Comparison of ENCODE assay signal across 20 cellular contexts in the genomic region with DNA sequence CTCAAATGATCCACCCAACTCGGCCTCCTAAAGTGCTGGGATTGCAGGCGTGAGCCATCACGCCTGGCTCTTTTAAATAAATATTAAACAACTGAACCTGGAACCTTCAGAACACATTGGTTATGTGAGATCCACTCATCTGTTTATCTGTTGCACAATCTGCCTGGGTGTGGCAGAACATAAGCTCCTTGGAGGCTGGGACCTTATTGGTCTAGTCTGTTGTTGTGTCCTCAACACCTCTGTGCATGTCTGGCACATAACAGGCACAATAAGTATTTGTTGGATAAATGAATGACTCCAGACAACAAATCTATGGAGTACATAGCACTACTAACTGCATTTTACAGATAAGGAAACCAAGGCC. TPM values are rescaled to one million over a fixed set of nuclear protein-coding genes. Genes with fewer than 3 reads are reported as not detected.
DNase-seq lines count a peak whose midpoint lies in the region; ATAC-seq and TF ChIP-seq lines count a peak whose summit lies in the region.
"Had no signal": no experiment of that assay in that cellular context is flagged by ENCODE, and none has a peak within 500 bp of the region (broad histone marks: within the 10 kb centered on the region; RNA-seq: fewer than 3 reads in every experiment).

No MANE protein-coding gene starts in this region.

- peak overlapping the region; percentile 79 for H3K27ac Mint-ChIP-seq in osteocyte (ENCODE audit: unreplicated experiment)
- no peak overlapping the region for H3K27ac Mint-ChIP-seq in naive thymus-derived CD4-positive, alpha-beta T cell
- H3K27ac Mint-ChIP-seq: activated CD4-positive, alpha-beta memory T cell treated with anti-CD3 and anti-CD28 coated beads, Interleukin-2, amount 10 ng/mL, durations not matched to agents 7 days and 5 days had no signal

- H3K4me1 ChIP-seq in PC-3 (ENCODE audit: insufficient read depth, low read length) (peaks cover 25% of the 10 kb centered on the region), esophagus muscularis mucosa (peaks cover 15 to 45% (median 37%) of the 10 kb centered on the region in 4 donors), BE2C (no peaks in the 10 kb centered on the region)
- peaks cover 0 to 6% of the 10 kb centered on the region in 2 donors for H3K4me1 ChIP-seq in naive thymus-derived CD4-positive, alpha-beta T cell (ENCODE audit: control insufficient read depth in 2 of 2, insufficient read depth in 2 of 2, low read length in 2 of 2)

- TF ChIP-seq CTCF in PC-3 (conservative IDR thresholded peaks at IDR 0.05; ENCODE audit: low read depth, low read length) (no peak), esophagus muscularis mucosa (IDR thresholded peaks at IDR 0.05) (no peak), osteocyte (IDR thresholded peaks at IDR 0.05) (no peak), BE2C (IDR thresholded peaks at IDR 0.05; ENCODE audit: low read depth, low read length) (no peak)

- H3K79me2 ChIP-seq in PC-3 (ENCODE audit: low read length): peaks cover 5% of the 10 kb centered on the region

- DNase-seq in GM03348 (ENCODE audit: low spot score): peak; percentile 29
- peak; percentile 64 for DNase-seq in PC-3
- DNase-seq in esophagus muscularis mucosa (ENCODE audit: extremely low spot score): no peak
- DNase-seq in osteocyte (ENCODE audit: extremely low spot score, unreplicated experiment): no peak
- no peak for DNase-seq in BE2C
- no peak for DNase-seq in activated CD4-positive, alpha-beta T cell treated with anti-CD3 and anti-CD28 coated beads for 1 hour
- no peak for DNase-seq in naive thymus-derived CD4-positive, alpha-beta T cell
- DNase-seq: activated CD4-positive, alpha-beta memory T cell treated with anti-CD3 and anti-CD28 coated beads, Interleukin-2, amount 10 ng/mL, durations not matched to agents 7 days and 5 days; activated gamma-delta T cell treated with Interleukin-2 at 50 U/mL for 16 hours; GOT3; MV-4-11; NCI-H446 treated with DMSO at 0.1 percent for 48 hours; psoas muscle; stimulated activated CD4-positive, alpha-beta T cell treated with anti-CD3 and anti-CD28 coated beads, Interleukin-1b, Interleukin-23, amount 100 ng/mL, for 48 hours; T-helper 9 cell had no signal

- peaks cover 50% of the 10 kb centered on the region for H3K4me1 Mint-ChIP-seq in osteocyte (ENCODE audit: unreplicated experiment)
- H3K4me1 Mint-ChIP-seq in naive thymus-derived CD4-positive, alpha-beta T cell: peaks cover 0 to 12% (median 9%) of the 10 kb centered on the region in 7 donors

- TF ChIP-seq POLR2A in esophagus muscularis mucosa (IDR thresholded peaks at IDR 0.05; ENCODE audit: low read depth) (no peak), GM18505 (IDR thresholded peaks at IDR 0.05; ENCODE audit: borderline replicate concordance, extremely low read depth, insufficient read depth, insufficient read length) (no peak)

- H2AFZ ChIP-seq in PC-3 (ENCODE audit: low read length): no peak overlapping the region

- H4K20me1 ChIP-seq in PC-3 (ENCODE audit: low read length): no peaks in the 10 kb centered on the region

- no peak for TF ChIP-seq EP300 in esophagus muscularis mucosa (IDR thresholded peaks at IDR 0.05)

- CTCF ChIA-PET in PC-3 (lab: Charles Lee): no interaction called here
- CTCF ChIA-PET in naive thymus-derived CD4-positive, alpha-beta T cell (lab: Charles Lee): no interaction called here

- no peaks in the 10 kb centered on the region for H3K9me2 ChIP-seq in PC-3 (replicated peaks; ENCODE audit: low read length)

- H3F3A ChIP-seq in PC-3 (ENCODE audit: low read length, unreplicated experiment): no peaks in the 10 kb centered on the region

- H3K9me3 ChIP-seq in PC-3 (ENCODE audit: low read length): no peaks in the 10 kb centered on the region
- H3K9me3 ChIP-seq in esophagus muscularis mucosa: no peaks in the 10 kb centered on the region
- H3K9me3 ChIP-seq in BE2C: no peaks in the 10 kb centered on the region
- no peaks in the 10 kb centered on the region for H3K9me3 ChIP-seq in naive thymus-derived CD4-positive, alpha-beta T cell (ENCODE audit: control insufficient read depth in 2 of 3, low read length in 3 of 3)
- H3K9me3 ChIP-seq: psoas muscle had no signal

- no peak for ATAC-seq in PC-3
- ATAC-seq in GM18505 (IDR thresholded peaks at IDR 0.05; ENCODE audit: unreplicated experiment): no peak
- no peak for ATAC-seq in naive thymus-derived CD4-positive, alpha-beta T cell
- ATAC-seq: Right ventricle myocardium inferior had no signal

- H3K36me3 Mint-ChIP-seq in osteocyte (ENCODE audit: unreplicated experiment): no peaks in the 10 kb centered on the region
- peaks cover 0 to 3% (median 0%) of the 10 kb centered on the region in 5 donors for H3K36me3 Mint-ChIP-seq in naive thymus-derived CD4-positive, alpha-beta T cell

- WGBS in esophagus muscularis mucosa: 84% methylated on average over 3 of the region's 3 CpGs

- no peaks in the 10 kb centered on the region for H3K9me3 Mint-ChIP-seq in osteocyte (ENCODE audit: unreplicated experiment)
- no peaks in the 10 kb centered on the region for H3K9me3 Mint-ChIP-seq in naive thymus-derived CD4-positive, alpha-beta T cell
- H3K9me3 Mint-ChIP-seq: activated CD4-positive, alpha-beta memory T cell treated with anti-CD3 and anti-CD28 coated beads, Interleukin-2, amount 10 ng/mL, durations not matched to agents 7 days and 5 days had no signal

- no peaks in the 10 kb centered on the region for H3K27me3 Mint-ChIP-seq in osteocyte (ENCODE audit: unreplicated experiment)
- peaks cover 0 to 25% (median 8%) of the 10 kb centered on the region in 5 donors for H3K27me3 Mint-ChIP-seq in naive thymus-derived CD4-positive, alpha-beta T cell

- BruUV-seq in PC-3 (replicated peaks; lab: Mats Ljungman, UMichigan): no TSS peak

- H3K27ac ChIP-seq in PC-3 (ENCODE audit: low read length): peak overlapping the region; percentile 1; the same call in 1 of the 2 replicates
- H3K27ac ChIP-seq in esophagus muscularis mucosa (replicated peaks in 1 of 4): peak overlapping the region; percentile 18 to 57 (median 42)
- no peak overlapping the region for H3K27ac ChIP-seq in naive thymus-derived CD4-positive, alpha-beta T cell (ENCODE audit: low read depth, low read length)
- H3K27ac ChIP-seq: cardiac muscle cell, psoas muscle had no signal

- H3K27me3 ChIP-seq in PC-3 (ENCODE audit: low read length) (no peaks in the 10 kb centered on the region), esophagus muscularis mucosa (no peaks in the 10 kb centered on the region), BE2C (0 out of 2 replicates have a peak, but pooled peaks cover 3% of the 10 kb centered on the region)
- H3K27me3 ChIP-seq in naive thymus-derived CD4-positive, alpha-beta T cell (ENCODE audit: control insufficient read depth in 2 of 2, insufficient read depth in 2 of 2, low read length in 2 of 2): no peaks in the 10 kb centered on the region

- H3K4me3 Mint-ChIP-seq in osteocyte (ENCODE audit: unreplicated experiment): no peak overlapping the region
- no peak overlapping the region for H3K4me3 Mint-ChIP-seq in naive thymus-derived CD4-positive, alpha-beta T cell
- H3K4me3 Mint-ChIP-seq: activated CD4-positive, alpha-beta memory T cell treated with anti-CD3 and anti-CD28 coated beads, Interleukin-2, amount 10 ng/mL, durations not matched to agents 7 days and 5 days had no signal

- intact Hi-C loops in PC-3 (cut with micrococcal nuclease): no loop called here
- intact Hi-C loops in esophagus muscularis mucosa (cut with DNase I): no loop called here
- intact Hi-C loops in naive thymus-derived CD4-positive, alpha-beta T cell (cut with micrococcal nuclease): loop anchor here in 1 of 2 donors (10.0 kb wide), 1 partner anchor 325 kb away; the partner anchor contains the start of genes AKR7A2 and SLC66A1

- POLR2A ChIA-PET in PC-3 (lab: Charles Lee; ENCODE audit: unreplicated experiment): interaction anchor here (0.9 kb wide), 1 partner anchor 9 kb away, joined by 5 read pairs; no protein-coding TSS in a partner anchor
- POLR2A ChIA-PET in naive thymus-derived CD4-positive, alpha-beta T cell (lab: Charles Lee): interaction anchor here (0.6 to 10.2 kb wide), 4 partner anchors 32 to 429 kb away, joined by 3 to 87 read pairs (median 3); a partner anchor contains a TSS

- no peaks in the 10 kb centered on the region for H3K36me3 ChIP-seq in PC-3 (ENCODE audit: low read depth, low read length)
- H3K36me3 ChIP-seq in esophagus muscularis mucosa: no peaks in the 10 kb centered on the region
- no peaks in the 10 kb centered on the region for H3K36me3 ChIP-seq in BE2C
- no peaks in the 10 kb centered on the region for H3K36me3 ChIP-seq in naive thymus-derived CD4-positive, alpha-beta T cell (ENCODE audit: control insufficient read depth in 2 of 3, insufficient read depth in 3 of 3, low read length in 3 of 3)
- H3K36me3 ChIP-seq: cardiac muscle cell had no signal

- H3K4me2 ChIP-seq in PC-3 (ENCODE audit: low read length): 0 out of 2 replicates have a peak overlapping the region, but pooled peaks have one; percentile 14

- no peak overlapping the region for H3K4me3 ChIP-seq in PC-3 (ENCODE audit: low read length)
- no peak overlapping the region for H3K4me3 ChIP-seq in esophagus muscularis mucosa
- no peak overlapping the region for H3K4me3 ChIP-seq in BE2C (ENCODE audit: low read depth, low read length)
- no peak overlapping the region for H3K4me3 ChIP-seq in naive thymus-derived CD4-positive, alpha-beta T cell (ENCODE audit: low read length)
- H3K4me3 ChIP-seq: cardiac muscle cell, psoas muscle had no signal

- H3K9ac ChIP-seq in PC-3 (ENCODE audit: low read length): no peak overlapping the region

RNA-seq across cellular contexts. Expression of gene NBL1, which starts 4.1 kb away (rescaled TPM):
- total RNA-seq in PC-3 (2014; rRNA removed) (117 and 141 TPM in 2 replicates), esophagus muscularis mucosa (100 to 1,000 TPM; 194 to 469 (median 307) TPM), osteocyte (547 and 561 TPM in 2 replicates)
- 8.0 TPM for polyA plus RNA-seq in BE2C (2012; ENCODE audit: insufficient read depth, insufficient read length, low read depth)
- total RNA-seq in naive thymus-derived CD4-positive, alpha-beta T cell: 10 to 100 TPM; 20.7 to 36.1 (median 22.8) TPM
- polyA plus RNA-seq in naive thymus-derived CD4-positive, alpha-beta T cell: 1 to 10 TPM; 2.5 to 4.0 TPM

RNA-seq across cellular contexts. Expression of gene HTR6, which starts 24.7 kb away (rescaled TPM):
- not detected in 2 replicates for total RNA-seq in PC-3 (2014; rRNA removed)
- not detected for total RNA-seq in esophagus muscularis mucosa
- total RNA-seq in osteocyte: 0.16 TPM in 1 of 2 replicates, not detected in the other
- polyA plus RNA-seq in BE2C (2012; ENCODE audit: insufficient read depth, insufficient read length, low read depth): not detected
- under 1 TPM in 2 of 5 experiments, not detected in 3; 0.40 to 0.54 TPM for total RNA-seq in naive thymus-derived CD4-positive, alpha-beta T cell
- under 1 TPM; 0.13 to 0.92 TPM for polyA plus RNA-seq in naive thymus-derived CD4-positive, alpha-beta T cell
- total RNA-seq: activated CD4-positive, alpha-beta memory T cell treated with anti-CD3 and anti-CD28 coated beads, Interleukin-2, amount 10 ng/mL, durations not matched to agents 7 days and 5 days; cardiac muscle cell; endothelial cell of umbilical vein; psoas muscle; Right ventricle myocardium inferior had no signal
- polyA plus RNA-seq: BJ, cardiac muscle cell, endothelial cell of umbilical vein, psoas muscle had no signal

Comparison
In these comparisons a context has a peak if more than half of its experiments do, and no peak if none do; other contexts are left out.
1. DNase-seq: peak in GM03348 (single experiment) and PC-3 (single experiment); none in esophagus muscularis mucosa (single experiment), osteocyte (single experiment), BE2C (single experiment), activated CD4-positive, alpha-beta T cell treated with anti-CD3 and anti-CD28 coated beads for 1 hour (single experiment) and naive thymus-derived CD4-positive, alpha-beta T cell (0 of 9).